ENCODE assay signal across 7 cellular contexts in genomic region chr13:25380741-25381324, GRCh38. TPM values are rescaled to one million over a fixed set of nuclear protein-coding genes. Genes with fewer than 3 reads are reported as not detected.
"Had no signal": no experiment of that assay in that cellular context is flagged by ENCODE, and none has a peak within 500 bp of the region (broad histone marks: within the 10 kb centered on the region; RNA-seq: fewer than 3 reads in every experiment).

No MANE protein-coding gene starts in this region.

- H3K4me3 ChIP-seq: GM23338 had no signal

- H3K9me3 Mint-ChIP-seq: GM23338, H9, HFFc6 had no signal

- H3K27ac Mint-ChIP-seq: H9, HFFc6 had no signal

- H3K4me3 Mint-ChIP-seq: GM23338, H9, HFFc6 had no signal

- DNase-seq: H9, HFFc6, IMR-90, KBM-7 had no signal

- ATAC-seq: GM23338, HCT116 had no signal

RNA-seq across cellular contexts. Expression of gene ATP8A2, which starts 9.1 kb away (rescaled TPM):
- total RNA-seq: HT-29 had no signal
